25 cellular contexts compared by ENCODE assay signal in genomic region chr1:215677112-215677511, GRCh38.
"Had no signal": no experiment of that assay in that cellular context is flagged by ENCODE, and none has a peak within 500 bp of the region (broad histone marks: within the 10 kb centered on the region; RNA-seq: fewer than 3 reads in every experiment).

No MANE protein-coding gene starts in this region.

- H3K27ac ChIP-seq: brain microvascular endothelial cell, heart right ventricle, thyroid gland, upper lobe of right lung had no signal

- DNase-seq: activated CD4-positive, alpha-beta T cell treated with anti-CD3 and anti-CD28 coated beads, Interleukin-2, amount 50 U/mL, for 1 hour; activated CD8-positive, alpha-beta T cell treated with anti-CD3 and anti-CD28 coated beads for 36 hours; activated gamma-delta T cell treated with Interleukin-2 at 50 U/mL for 16 hours; activated naive CD4-positive, alpha-beta T cell treated with anti-CD3 and anti-CD28 coated beads, Interleukin-2, amount 50 U/mL, for 16 hours; activated T-cell treated with anti-CD3 and anti-CD28 coated beads, Interleukin-2, amount 50 U/mL, for 4 hours; amniotic stem cell; brain microvascular endothelial cell; cortex of kidney; effector memory CD8-positive, alpha-beta T cell; foreskin fibroblast; heart right ventricle; mesendoderm; mucosa of descending colon; right cardiac atrium; stimulated activated CD4-positive, alpha-beta T cell treated with anti-CD3 and anti-CD28 coated beads, Interleukin-4, amount 100 ng/mL, for 24 hours; T1000; thyroid gland; upper lobe of right lung had no signal

- H3K36me3 ChIP-seq: brain microvascular endothelial cell, heart right ventricle, thyroid gland, upper lobe of right lung had no signal

- ATAC-seq: activated CD8-positive, alpha-beta T cell treated with anti-CD3 and anti-CD28 coated beads for 36 hours; activated T-cell treated with anti-CD3 and anti-CD28 coated beads, Interleukin-2, amount 50 U/mL, for 4 hours; activated T-helper 17 cell treated with anti-CD3 and anti-CD28 coated beads, Interleukin-2, amount 50 U/mL, for 72 hours; effector memory CD8-positive, alpha-beta T cell; esophagus mucosa; heart right ventricle; mucosa of descending colon; natural killer cell treated with Interleukin-12 subunit alpha and Interleukin-12 subunit beta and Interleukin-15 and Interleukin-18, amount 100 ng/mL, for 72 hours; right cardiac atrium; stimulated activated effector memory CD8-positive, alpha-beta T cell treated with anti-CD3 and anti-CD28 coated beads, Interleukin-12 subunit alpha, Interleukin-12 subunit beta, amount 100 ng/mL, for 72 hours; upper lobe of right lung had no signal

- H3K27me3 ChIP-seq: brain microvascular endothelial cell, thyroid gland, upper lobe of right lung had no signal

- H3K9me3 ChIP-seq: heart right ventricle, mucosa of descending colon, thyroid gland, upper lobe of right lung had no signal

- H3K27me3 Mint-ChIP-seq: activated CD8-positive, alpha-beta T cell treated with anti-CD3 and anti-CD28 coated beads for 36 hours; activated T-helper 17 cell treated with anti-CD3 and anti-CD28 coated beads, Interleukin-2, amount 50 U/mL, for 72 hours; effector memory CD8-positive, alpha-beta T cell; natural killer cell treated with Interleukin-12 subunit alpha and Interleukin-12 subunit beta and Interleukin-15 and Interleukin-18, amount 100 ng/mL, for 72 hours; stimulated activated naive CD8-positive, alpha-beta T cell treated with anti-CD3 and anti-CD28 coated beads, Interleukin-15, Interleukin-2, amounts not matched to agents 100 ng/mL and 50 ng/mL, for 24 hours had no signal

- H3K4me3 Mint-ChIP-seq: activated CD8-positive, alpha-beta T cell treated with anti-CD3 and anti-CD28 coated beads for 36 hours; activated T-cell treated with anti-CD3 and anti-CD28 coated beads, Interleukin-2, amount 50 U/mL, for 4 hours; activated T-helper 17 cell treated with anti-CD3 and anti-CD28 coated beads, Interleukin-2, amount 50 U/mL, for 72 hours; effector memory CD8-positive, alpha-beta T cell; natural killer cell treated with Interleukin-12 subunit alpha and Interleukin-12 subunit beta and Interleukin-15 and Interleukin-18, amount 100 ng/mL, for 72 hours; stimulated activated effector memory CD8-positive, alpha-beta T cell treated with anti-CD3 and anti-CD28 coated beads, Interleukin-12 subunit alpha, Interleukin-12 subunit beta, amount 100 ng/mL, for 72 hours; stimulated activated naive CD8-positive, alpha-beta T cell treated with anti-CD3 and anti-CD28 coated beads, Interleukin-15, Interleukin-2, amounts not matched to agents 100 ng/mL and 50 ng/mL, for 24 hours; T-helper 1 cell treated with Interleukin-12 subunit alpha and Interleukin-12 subunit beta and Interleukin-4 antibody, amounts not matched to agents 30 μg/mL and 1 μg/mL, for 36 hours had no signal

- H3K4me1 Mint-ChIP-seq: activated T-helper 17 cell treated with anti-CD3 and anti-CD28 coated beads, Interleukin-2, amount 50 U/mL, for 72 hours; stimulated activated effector memory CD8-positive, alpha-beta T cell treated with anti-CD3 and anti-CD28 coated beads, Interleukin-12 subunit alpha, Interleukin-12 subunit beta, amount 100 ng/mL, for 72 hours had no signal

- H3K9me3 Mint-ChIP-seq: activated T-cell treated with anti-CD3 and anti-CD28 coated beads, Interleukin-2, amount 50 U/mL, for 4 hours; activated T-helper 17 cell treated with anti-CD3 and anti-CD28 coated beads, Interleukin-2, amount 50 U/mL, for 72 hours; effector memory CD8-positive, alpha-beta T cell; stimulated activated naive CD8-positive, alpha-beta T cell treated with anti-CD3 and anti-CD28 coated beads, Interleukin-15, Interleukin-2, amounts not matched to agents 100 ng/mL and 50 ng/mL, for 24 hours; T-helper 1 cell treated with Interleukin-12 subunit alpha and Interleukin-12 subunit beta and Interleukin-4 antibody, amounts not matched to agents 30 μg/mL and 1 μg/mL, for 36 hours had no signal

- H3K36me3 Mint-ChIP-seq: stimulated activated effector memory CD8-positive, alpha-beta T cell treated with anti-CD3 and anti-CD28 coated beads, Interleukin-12 subunit alpha, Interleukin-12 subunit beta, amount 100 ng/mL, for 72 hours had no signal

- H3K27ac Mint-ChIP-seq: activated CD8-positive, alpha-beta T cell treated with anti-CD3 and anti-CD28 coated beads for 36 hours; activated T-helper 17 cell treated with anti-CD3 and anti-CD28 coated beads, Interleukin-2, amount 50 U/mL, for 72 hours; effector memory CD8-positive, alpha-beta T cell; natural killer cell treated with Interleukin-12 subunit alpha and Interleukin-12 subunit beta and Interleukin-15 and Interleukin-18, amount 100 ng/mL, for 72 hours; stimulated activated effector memory CD8-positive, alpha-beta T cell treated with anti-CD3 and anti-CD28 coated beads, Interleukin-12 subunit alpha, Interleukin-12 subunit beta, amount 100 ng/mL, for 72 hours; stimulated activated naive CD8-positive, alpha-beta T cell treated with anti-CD3 and anti-CD28 coated beads, Interleukin-15, Interleukin-2, amounts not matched to agents 100 ng/mL and 50 ng/mL, for 24 hours; T-helper 1 cell treated with Interleukin-12 subunit alpha and Interleukin-12 subunit beta and Interleukin-4 antibody, amounts not matched to agents 30 μg/mL and 1 μg/mL, for 36 hours had no signal

- H3K4me3 ChIP-seq: heart right ventricle, lung, mucosa of descending colon, thyroid gland, upper lobe of right lung had no signal

- H3K4me1 ChIP-seq: heart right ventricle, thyroid gland, upper lobe of right lung had no signal
